Comparison of ENCODE assay signal across 21 cellular contexts in the genomic region with DNA sequence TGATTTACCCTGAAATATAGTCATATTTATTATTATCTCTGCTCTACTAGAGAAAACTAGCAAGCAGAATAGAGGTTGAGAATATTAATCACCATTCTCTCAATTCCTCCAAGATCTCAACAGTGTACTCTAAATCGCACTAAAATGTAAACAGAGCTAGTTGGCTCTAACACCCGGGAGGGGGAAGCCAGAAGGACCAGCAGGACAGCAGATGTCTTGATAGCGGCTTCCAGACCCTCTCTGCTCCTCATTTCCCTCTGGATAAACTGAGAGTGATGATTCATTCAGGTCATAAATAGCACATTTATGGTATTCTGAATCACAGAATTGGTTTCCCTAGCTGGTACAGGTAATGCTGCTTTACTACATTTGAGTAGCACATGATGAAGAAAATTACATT.
A peak's percentile ranks its signal among the peaks of the same experiment; 100 is the strongest.
DNase-seq lines count a peak whose midpoint lies in the region; ATAC-seq and TF ChIP-seq lines count a peak whose summit lies in the region.
"Had no signal": no experiment of that assay in that cellular context is flagged by ENCODE, and none has a peak within 500 bp of the region (broad histone marks: within the 10 kb centered on the region; RNA-seq: fewer than 3 reads in every experiment).

No MANE protein-coding gene starts in this region.

- no peak overlapping the region for H3K27ac Mint-ChIP-seq in GM23338
- H3K27ac Mint-ChIP-seq: activated naive CD8-positive, alpha-beta T cell treated with anti-CD3 and anti-CD28 coated beads, Interleukin-2, amount 10 ng/mL, durations not matched to agents 7 days and 5 days; activated T-helper 1 cell treated with anti-CD3 and anti-CD28 coated beads, Interleukin-12 subunit alpha, Interleukin-12 subunit beta, Interleukin-2, Interleukin-4 antibody, amounts not matched to agents 30 ng/mL and 10 ng/mL and 1 ng/mL, durations not matched to agents 14 hours and 24 hours and 36 hours had no signal

- no peaks in the 10 kb centered on the region for H3K4me1 Mint-ChIP-seq in GM23338

- H3K36me3 ChIP-seq in BE2C (peaks cover 26% of the 10 kb centered on the region), MG63 (no peaks in the 10 kb centered on the region), GM23338 (ENCODE audit: insufficient read depth) (no peaks in the 10 kb centered on the region)

- no peak overlapping the region for H3K4me3 Mint-ChIP-seq in GM23338
- H3K4me3 Mint-ChIP-seq: activated naive CD8-positive, alpha-beta T cell treated with anti-CD3 and anti-CD28 coated beads, Interleukin-2, amount 10 ng/mL, durations not matched to agents 7 days and 5 days; activated T-helper 1 cell treated with anti-CD3 and anti-CD28 coated beads, Interleukin-12 subunit alpha, Interleukin-12 subunit beta, Interleukin-2, Interleukin-4 antibody, amounts not matched to agents 30 ng/mL and 10 ng/mL and 1 ng/mL, durations not matched to agents 14 hours and 24 hours and 36 hours had no signal

- H3K4me3 ChIP-seq in BE2C (ENCODE audit: low read depth, low read length) (no peak overlapping the region), MG63 (no peak overlapping the region), GM23338 (no peak overlapping the region)
- H3K4me3 ChIP-seq: HAP-1, vagina had no signal

- TF ChIP-seq CTCF in BE2C (IDR thresholded peaks at IDR 0.05; ENCODE audit: low read depth, low read length) (no peak), GM23338 (conservative IDR thresholded peaks at IDR 0.05; ENCODE audit: low read depth in 2 of 2) (no peak)

- no peak overlapping the region for H2AFZ ChIP-seq in GM23338

- no peaks in the 10 kb centered on the region for H4K20me1 ChIP-seq in GM23338 (replicated peaks; ENCODE audit: insufficient read depth)

- no peaks in the 10 kb centered on the region for H3F3A ChIP-seq in GM23338 (replicated peaks; ENCODE audit: low read depth)

- H3K4me2 ChIP-seq in GM23338 = no peak overlapping the region

- no peaks in the 10 kb centered on the region for H3K79me2 ChIP-seq in GM23338 (replicated peaks; ENCODE audit: insufficient read depth)

- peak; percentile 75 for DNase-seq in BE2C
- peak; percentile 10 for DNase-seq in MG63
- DNase-seq in cerebellar nuclear complex (lab: John Stamatoyannopoulos, UW) = peak; percentile 67 to 72
- peak; percentile 61 for DNase-seq in islet precursor cell
- no peak for DNase-seq in activated CD4-positive, alpha-beta T cell treated with anti-CD3 and anti-CD28 coated beads for 48 hours
- DNase-seq in DMS153 (lab: John Stamatoyannopoulos, UW) = no peak
- no peak for DNase-seq in GM23338 (ENCODE audit: low spot score)
- DNase-seq: ACHN; activated CD4-positive, CD25-positive, alpha-beta regulatory T cell treated with anti-CD3 and anti-CD28 coated beads, Interleukin-2, amount 50 U/mL, for 72 hours; activated naive CD8-positive, alpha-beta T cell treated with anti-CD3 and anti-CD28 coated beads, Interleukin-2, amount 10 ng/mL, durations not matched to agents 7 days and 5 days; brain microvascular endothelial cell; MM.1S; NCI-H226; nucleus accumbens; retina; T1000 had no signal

- no peak overlapping the region for H3K27ac ChIP-seq in GM23338 (ENCODE audit: low read depth)
- H3K27ac ChIP-seq: brain microvascular endothelial cell, vagina had no signal

- H3K9me3 ChIP-seq in BE2C (no peaks in the 10 kb centered on the region), MG63 (no peaks in the 10 kb centered on the region)
- H3K9me3 ChIP-seq: HAP-1, vagina had no signal

- no peaks in the 10 kb centered on the region for H3K36me3 Mint-ChIP-seq in GM23338 (ENCODE audit: low read depth)
- H3K36me3 Mint-ChIP-seq: activated naive CD8-positive, alpha-beta T cell treated with anti-CD3 and anti-CD28 coated beads, Interleukin-2, amount 10 ng/mL, durations not matched to agents 7 days and 5 days had no signal

- ATAC-seq in activated CD4-positive, CD25-positive, alpha-beta regulatory T cell treated with anti-CD3 and anti-CD28 coated beads, Interleukin-2, amount 50 U/mL, for 24 hours = no peak
- no peak for ATAC-seq in GM23338
- ATAC-seq: left lobe of liver had no signal

- H3K4me1 ChIP-seq in BE2C (peaks cover 11% of the 10 kb centered on the region), GM23338 (ENCODE audit: insufficient read depth) (no peaks in the 10 kb centered on the region)
- H3K4me1 ChIP-seq: HAP-1, vagina had no signal

- H3K9me3 Mint-ChIP-seq in GM23338 = no peaks in the 10 kb centered on the region
- H3K9me3 Mint-ChIP-seq: activated naive CD8-positive, alpha-beta T cell treated with anti-CD3 and anti-CD28 coated beads, Interleukin-2, amount 10 ng/mL, durations not matched to agents 7 days and 5 days; activated T-helper 1 cell treated with anti-CD3 and anti-CD28 coated beads, Interleukin-12 subunit alpha, Interleukin-12 subunit beta, Interleukin-2, Interleukin-4 antibody, amounts not matched to agents 30 ng/mL and 10 ng/mL and 1 ng/mL, durations not matched to agents 14 hours and 24 hours and 36 hours had no signal

- no peaks in the 10 kb centered on the region for H3K27me3 Mint-ChIP-seq in GM23338 (ENCODE audit: insufficient read depth, low read depth, poor library complexity)

- no peaks in the 10 kb centered on the region for H3K27me3 ChIP-seq in BE2C
- H3K27me3 ChIP-seq in MG63 = no peaks in the 10 kb centered on the region
- H3K27me3 ChIP-seq in GM23338 (ENCODE audit: insufficient read depth) = no peaks in the 10 kb centered on the region
- H3K27me3 ChIP-seq: brain microvascular endothelial cell, vagina had no signal

- no peaks in the 10 kb centered on the region for H3K9me2 ChIP-seq in GM23338 (ENCODE audit: insufficient read depth)

TF ChIP-seq in GM23338, 12 proteins besides CTCF, POLR2A, EP300 and RAD21 (continues in another document):
- TF ChIP-seq ZNF331 (CRISPR knock-in tag; IDR thresholded peaks at IDR 0.05; ENCODE audit: low read depth) (no peak), POLR2AphosphoS5 (IDR thresholded peaks at IDR 0.05; ENCODE audit: low read depth) (no peak), ETS1 (IDR thresholded peaks at IDR 0.05) (no peak), STAT1 (IDR thresholded peaks at IDR 0.05; ENCODE audit: unreplicated experiment) (no peak), NANOG (IDR thresholded peaks at IDR 0.05; ENCODE audit: borderline replicate concordance) (no peak)
- TF ChIP-seq, protein P1, sequence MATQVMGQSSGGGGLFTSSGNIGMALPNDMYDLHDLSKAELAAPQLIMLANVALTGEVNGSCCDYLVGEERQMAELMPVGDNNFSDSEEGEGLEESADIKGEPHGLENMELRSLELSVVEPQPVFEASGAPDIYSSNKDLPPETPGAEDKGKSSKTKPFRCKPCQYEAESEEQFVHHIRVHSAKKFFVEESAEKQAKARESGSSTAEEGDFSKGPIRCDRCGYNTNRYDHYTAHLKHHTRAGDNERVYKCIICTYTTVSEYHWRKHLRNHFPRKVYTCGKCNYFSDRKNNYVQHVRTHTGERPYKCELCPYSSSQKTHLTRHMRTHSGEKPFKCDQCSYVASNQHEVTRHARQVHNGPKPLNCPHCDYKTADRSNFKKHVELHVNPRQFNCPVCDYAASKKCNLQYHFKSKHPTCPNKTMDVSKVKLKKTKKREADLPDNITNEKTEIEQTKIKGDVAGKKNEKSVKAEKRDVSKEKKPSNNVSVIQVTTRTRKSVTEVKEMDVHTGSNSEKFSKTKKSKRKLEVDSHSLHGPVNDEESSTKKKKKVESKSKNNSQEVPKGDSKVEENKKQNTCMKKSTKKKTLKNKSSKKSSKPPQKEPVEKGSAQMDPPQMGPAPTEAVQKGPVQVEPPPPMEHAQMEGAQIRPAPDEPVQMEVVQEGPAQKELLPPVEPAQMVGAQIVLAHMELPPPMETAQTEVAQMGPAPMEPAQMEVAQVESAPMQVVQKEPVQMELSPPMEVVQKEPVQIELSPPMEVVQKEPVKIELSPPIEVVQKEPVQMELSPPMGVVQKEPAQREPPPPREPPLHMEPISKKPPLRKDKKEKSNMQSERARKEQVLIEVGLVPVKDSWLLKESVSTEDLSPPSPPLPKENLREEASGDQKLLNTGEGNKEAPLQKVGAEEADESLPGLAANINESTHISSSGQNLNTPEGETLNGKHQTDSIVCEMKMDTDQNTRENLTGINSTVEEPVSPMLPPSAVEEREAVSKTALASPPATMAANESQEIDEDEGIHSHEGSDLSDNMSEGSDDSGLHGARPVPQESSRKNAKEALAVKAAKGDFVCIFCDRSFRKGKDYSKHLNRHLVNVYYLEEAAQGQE (IDR thresholded peaks at IDR 0.05; ENCODE audit: unreplicated experiment) = no peak

Comparison
In these comparisons a context has a peak if more than half of its experiments do, and no peak if none do; other contexts are left out.
1. DNase-seq: peak in BE2C (single experiment), MG63 (single experiment), cerebellar nuclear complex (2 of 2) and islet precursor cell (single experiment); none in activated CD4-positive, alpha-beta T cell treated with anti-CD3 and anti-CD28 coated beads for 48 hours (single experiment), DMS153 (single experiment) and GM23338 (single experiment).